ENCODE assay signal across 28 cellular contexts in genomic region chr11:100670140-100670539, GRCh38. TPM values are rescaled to one million over a fixed set of nuclear protein-coding genes. Genes with fewer than 3 reads are reported as not detected.
"Had no signal": no experiment of that assay in that cellular context is flagged by ENCODE, and none has a peak within 500 bp of the region (broad histone marks: within the 10 kb centered on the region; RNA-seq: fewer than 3 reads in every experiment).

No MANE protein-coding gene starts in this region.

- ATAC-seq: activated CD4-positive, CD25-positive, alpha-beta regulatory T cell treated with anti-CD3 and anti-CD28 coated beads, Interleukin-2, amount 50 U/mL, for 24 hours; body of pancreas; gastrocnemius medialis; left colon; natural killer cell treated with Interleukin-12 subunit alpha and Interleukin-12 subunit beta and Interleukin-15 and Interleukin-18, amount 100 ng/mL, for 72 hours; right cardiac atrium had no signal

- DNase-seq: activated CD4-positive, alpha-beta T cell treated with anti-CD3 and anti-CD28 coated beads for 48 hours; activated CD4-positive, alpha-beta T cell treated with anti-CD3 and anti-CD28 coated beads, Interleukin-2, amount 50 U/mL, for 48 hours; activated CD8-positive, alpha-beta memory T cell treated with anti-CD3 and anti-CD28 coated beads, Interleukin-2, amount 50 U/mL, for 4 hours; activated effector memory CD4-positive, alpha-beta T cell treated with anti-CD3 and anti-CD28 coated beads, Interleukin-2, amount 50 U/mL, for 16 hours; activated naive CD4-positive, alpha-beta T cell treated with anti-CD3 and anti-CD28 coated beads for 36 hours; activated naive CD8-positive, alpha-beta T cell treated with anti-CD3 and anti-CD28 coated beads for 36 hours; activated T-cell treated with anti-CD3 and anti-CD28 coated beads, Interleukin-2, amount 50 U/mL, for 1 hour; adrenal gland; aorta; body of pancreas; dermis blood vessel endothelial cell; effector CD4-positive, alpha-beta T cell; gastrocnemius medialis; glutamatergic neuron; immature natural killer cell; kidney; left colon; right cardiac atrium; stimulated activated CD4-positive, alpha-beta T cell treated with anti-CD3 and anti-CD28 coated beads, Interleukin-2, amount 100 ng/mL, for 48 hours; stimulated activated naive CD4-positive, alpha-beta T cell treated with Interleukin-2 at 50 U/mL for 16 hours; transverse colon; uterus had no signal

- H3K27me3 ChIP-seq: adrenal gland, body of pancreas, gastrocnemius medialis, transverse colon, uterus had no signal

- H3K4me1 ChIP-seq: adrenal gland, body of pancreas, gastrocnemius medialis, uterus had no signal

- H3K36me3 Mint-ChIP-seq: activated naive CD8-positive, alpha-beta T cell treated with anti-CD3 and anti-CD28 coated beads for 36 hours; immature natural killer cell; memory B cell; natural killer cell treated with Interleukin-12 subunit alpha and Interleukin-12 subunit beta and Interleukin-15 and Interleukin-18, amount 100 ng/mL, for 72 hours had no signal

- H3K4me3 Mint-ChIP-seq: activated naive CD4-positive, alpha-beta T cell treated with anti-CD3 and anti-CD28 coated beads for 36 hours; activated naive CD8-positive, alpha-beta T cell treated with anti-CD3 and anti-CD28 coated beads for 36 hours; activated T-helper 1 cell treated with anti-CD3 and anti-CD28 coated beads, Interleukin-12 subunit alpha, Interleukin-12 subunit beta, Interleukin-2, Interleukin-4 antibody, amounts not matched to agents 30 ng/mL and 10 ng/mL and 1 ng/mL, durations not matched to agents 14 hours and 24 hours and 36 hours; immature natural killer cell; memory B cell; natural killer cell treated with Interleukin-12 subunit alpha and Interleukin-12 subunit beta and Interleukin-15 and Interleukin-18, amount 100 ng/mL, for 72 hours had no signal

- H3K27me3 Mint-ChIP-seq: activated naive CD8-positive, alpha-beta T cell treated with anti-CD3 and anti-CD28 coated beads for 36 hours; memory B cell had no signal

- H3K27ac ChIP-seq: adrenal gland, body of pancreas, epithelial cell of prostate, gastrocnemius medialis, transverse colon, uterus, VCaP had no signal

- H3K27ac Mint-ChIP-seq: activated naive CD4-positive, alpha-beta T cell treated with anti-CD3 and anti-CD28 coated beads for 36 hours; activated naive CD8-positive, alpha-beta T cell treated with anti-CD3 and anti-CD28 coated beads for 36 hours; activated T-helper 1 cell treated with anti-CD3 and anti-CD28 coated beads, Interleukin-12 subunit alpha, Interleukin-12 subunit beta, Interleukin-2, Interleukin-4 antibody, amounts not matched to agents 30 ng/mL and 10 ng/mL and 1 ng/mL, durations not matched to agents 14 hours and 24 hours and 36 hours; immature natural killer cell; memory B cell; natural killer cell treated with Interleukin-12 subunit alpha and Interleukin-12 subunit beta and Interleukin-15 and Interleukin-18, amount 100 ng/mL, for 72 hours had no signal

- H3K9me3 ChIP-seq: adrenal gland, body of pancreas, gastrocnemius medialis, transverse colon, uterus had no signal

- H3K4me1 Mint-ChIP-seq: activated naive CD8-positive, alpha-beta T cell treated with anti-CD3 and anti-CD28 coated beads for 36 hours; immature natural killer cell; memory B cell had no signal

- H3K9me3 Mint-ChIP-seq: activated T-helper 1 cell treated with anti-CD3 and anti-CD28 coated beads, Interleukin-12 subunit alpha, Interleukin-12 subunit beta, Interleukin-2, Interleukin-4 antibody, amounts not matched to agents 30 ng/mL and 10 ng/mL and 1 ng/mL, durations not matched to agents 14 hours and 24 hours and 36 hours; immature natural killer cell; memory B cell; natural killer cell treated with Interleukin-12 subunit alpha and Interleukin-12 subunit beta and Interleukin-15 and Interleukin-18, amount 100 ng/mL, for 72 hours had no signal

RNA-seq across cellular contexts. Expression of gene ARHGAP42, which starts 16.9 kb away (rescaled TPM):
- total RNA-seq: activated naive CD4-positive, alpha-beta T cell treated with anti-CD3 and anti-CD28 coated beads for 36 hours had no signal
